In genomic region chr11:34407121-34407813, GRCh38 we compare ENCODE assay signal across 1 cellular context.
A peak's percentile ranks its signal among the peaks of the same experiment; 100 is the strongest.
TF ChIP-seq lines count a peak whose summit lies in the region.

No MANE protein-coding gene starts in this region.

TF ChIP-seq in HepG2, 621 proteins besides CTCF, POLR2A, EP300 and RAD21:
- no peak for TF ChIP-seq ZNF446 (CRISPR knock-in tag; IDR thresholded peaks at IDR 0.05)
- TF ChIP-seq KLF16 (CRISPR knock-in tag; IDR thresholded peaks at IDR 0.05): no peak
- TF ChIP-seq TFDP1 (CRISPR knock-in tag; IDR thresholded peaks at IDR 0.05; ENCODE audit: borderline replicate concordance): no peak
- no peak for TF ChIP-seq SOX13 (IDR thresholded peaks at IDR 0.05)
- TF ChIP-seq SOX13 (CRISPR knock-in tag; conservative IDR thresholded peaks at IDR 0.05 in 1 of 2, IDR thresholded peaks at IDR 0.05 in 1 of 2): peak in 1 of 2 experiments; percentile 65; a peak in 2 of 4 replicates
- TF ChIP-seq ZNF337 (CRISPR knock-in tag; IDR thresholded peaks at IDR 0.05; ENCODE audit: borderline replicate concordance, low read depth): no peak
- no peak for TF ChIP-seq STAT6 (CRISPR knock-in tag; IDR thresholded peaks at IDR 0.05; ENCODE audit: borderline replicate concordance)
- no peak for TF ChIP-seq ZNF644 (CRISPR knock-in tag; IDR thresholded peaks at IDR 0.05; ENCODE audit: low read depth)
- TF ChIP-seq KDM3A (CRISPR knock-in tag; IDR thresholded peaks at IDR 0.05; ENCODE audit: low read depth): no peak
- 0 out of 2 replicates have a peak, but pooled peaks have one; percentile 43 for TF ChIP-seq ARID5B (CRISPR knock-in tag; IDR thresholded peaks at IDR 0.05)
- TF ChIP-seq JUND (CRISPR knock-in tag; IDR thresholded peaks at IDR 0.05): no peak
- TF ChIP-seq ZNF232 (CRISPR knock-in tag; IDR thresholded peaks at IDR 0.05; ENCODE audit: borderline replicate concordance): no peak
- no peak for TF ChIP-seq KAT7 (CRISPR knock-in tag; IDR thresholded peaks at IDR 0.05; ENCODE audit: borderline replicate concordance)
- no peak for TF ChIP-seq THAP7 (CRISPR knock-in tag; IDR thresholded peaks at IDR 0.05)
- no peak for TF ChIP-seq STAG1 (CRISPR knock-in tag; IDR thresholded peaks at IDR 0.05)
- TF ChIP-seq SAP130 (CRISPR knock-in tag; IDR thresholded peaks at IDR 0.05; ENCODE audit: low read depth): peak; percentile 34
- no peak for TF ChIP-seq THAP9 (CRISPR knock-in tag; IDR thresholded peaks at IDR 0.05; ENCODE audit: borderline replicate concordance)
- TF ChIP-seq SOX5 (CRISPR knock-in tag; IDR thresholded peaks at IDR 0.05; ENCODE audit: borderline replicate concordance): peak; percentile 65; the same call in 1 of the 2 replicates
- TF ChIP-seq SOX6 (IDR thresholded peaks at IDR 0.05): no peak
- 0 out of 2 replicates have a peak, but pooled peaks have one; percentile 30 for TF ChIP-seq SOX6 (CRISPR knock-in tag; IDR thresholded peaks at IDR 0.05)
- no peak for TF ChIP-seq ZNF703 (CRISPR knock-in tag; IDR thresholded peaks at IDR 0.05; ENCODE audit: borderline replicate concordance)
- TF ChIP-seq NR2F6 (IDR thresholded peaks at IDR 0.05): peak; percentile 25; the same call in 1 of the 2 replicates
- TF ChIP-seq NR2F6 (CRISPR knock-in tag; IDR thresholded peaks at IDR 0.05): no peak
